Comparison of ENCODE assay signal across 13 cellular contexts in genomic region chr1:19087017-19087736, GRCh38.
DNase-seq lines count a peak whose midpoint lies in the region; ATAC-seq and TF ChIP-seq lines count a peak whose summit lies in the region.
"Had no signal": no experiment of that assay in that cellular context is flagged by ENCODE, and none has a peak within 500 bp of the region (broad histone marks: within the 10 kb centered on the region; RNA-seq: fewer than 3 reads in every experiment).

No MANE protein-coding gene starts in this region.

- no peak overlapping the region for H4K5ac ChIP-seq in IMR-90 (ENCODE audit: low read depth, low read length)

- in situ Hi-C loops in IMR-90 (cut with MboI; ENCODE audit: low sequenced_read_pairs): no loop called here

- H3K27me3 Mint-ChIP-seq in T-helper 1 cell treated with Interleukin-12 subunit alpha and Interleukin-12 subunit beta and Interleukin-4 antibody, amounts not matched to agents 30 μg/mL and 1 μg/mL, for 36 hours (ENCODE audit: low read depth): no peaks in the 10 kb centered on the region

- H3K23ac ChIP-seq in IMR-90 (ENCODE audit: low read depth, low read length): no peak overlapping the region

- H3K4me3 ChIP-seq in IMR-90 (ENCODE audit: insufficient read depth, low read depth, low read length) (no peak overlapping the region), colonic mucosa (no peak overlapping the region), skeletal muscle tissue (ENCODE audit: low read length in 3 of 3) (no peak overlapping the region)
- H3K4me3 ChIP-seq: heart right ventricle had no signal

- H3K36me3 ChIP-seq in IMR-90 (ENCODE audit: control insufficient read depth, insufficient read depth, low read length): peaks cover 77% of the 10 kb centered on the region
- peaks cover 5% of the 10 kb centered on the region for H3K36me3 ChIP-seq in colonic mucosa
- peaks cover 55 to 81% (median 64%) of the 10 kb centered on the region in 3 donors for H3K36me3 ChIP-seq in skeletal muscle tissue (ENCODE audit: control insufficient read depth in 3 of 3, insufficient read depth in 3 of 3, low read length in 3 of 3)

- H3K27me3 ChIP-seq in IMR-90 (ENCODE audit: control insufficient read depth, insufficient read depth, low read length): no peaks in the 10 kb centered on the region
- no peaks in the 10 kb centered on the region for H3K27me3 ChIP-seq in colonic mucosa
- no peaks in the 10 kb centered on the region for H3K27me3 ChIP-seq in skeletal muscle tissue (ENCODE audit: control insufficient read depth in 3 of 3, insufficient read depth in 3 of 3, low read length in 3 of 3)
- H3K27me3 ChIP-seq: heart right ventricle had no signal

- H3K4me1 ChIP-seq in IMR-90 (ENCODE audit: control insufficient read depth, insufficient read depth, low read length) (peaks cover 28% of the 10 kb centered on the region), colonic mucosa (peaks cover 7% of the 10 kb centered on the region), skeletal muscle tissue (ENCODE audit: control insufficient read depth in 3 of 3, insufficient read depth in 3 of 3, low read length in 3 of 3) (peaks cover 51 to 67% (median 59%) of the 10 kb centered on the region in 3 donors)

- intact Hi-C loops in IMR-90 (cut with micrococcal nuclease): no loop called here
- intact Hi-C loops in colonic mucosa (cut with DNase I): no loop called here

- no peak overlapping the region for H4K91ac ChIP-seq in IMR-90 (ENCODE audit: insufficient read depth, low read depth, low read length)

- peaks cover 38% of the 10 kb centered on the region for H3K4me1 Mint-ChIP-seq in T-helper 1 cell treated with Interleukin-12 subunit alpha and Interleukin-12 subunit beta and Interleukin-4 antibody, amounts not matched to agents 30 μg/mL and 1 μg/mL, for 36 hours (ENCODE audit: low read depth)

- H3K4me2 ChIP-seq in IMR-90 (ENCODE audit: low read depth, low read length): no peak overlapping the region
- H3K4me2 ChIP-seq: SK-N-SH had no signal

- peaks cover 62% of the 10 kb centered on the region for H3K36me3 Mint-ChIP-seq in T-helper 1 cell treated with Interleukin-12 subunit alpha and Interleukin-12 subunit beta and Interleukin-4 antibody, amounts not matched to agents 30 μg/mL and 1 μg/mL, for 36 hours (ENCODE audit: low read depth)

- H2AK5ac ChIP-seq in IMR-90 (ENCODE audit: low read depth, low read length): no peak overlapping the region

- H3K18ac ChIP-seq in IMR-90 (ENCODE audit: low read depth, low read length): no peak overlapping the region

- H3K9ac ChIP-seq in IMR-90 (ENCODE audit: low read depth, low read length) (no peak overlapping the region), colonic mucosa (ENCODE audit: low read depth in 2 of 2, low read length in 2 of 2) (peak overlapping the region in 1 of 2 donors; percentile 13), skeletal muscle tissue (ENCODE audit: low read depth in 1 of 3, low read length in 3 of 3) (peak overlapping the region in 2 of 3 donors; percentile 5 to 52)
- H3K9ac ChIP-seq: SK-N-SH had no signal

- CTCF ChIA-PET in IMR-90 (lab: Yijun Ruan, JAX): interaction anchor here (1.0 to 3.5 kb wide), 4 partner anchors 165 to 204 kb away, joined by 4 to 16 read pairs (median 5); no protein-coding TSS in a partner anchor

- H4K8ac ChIP-seq in IMR-90 (ENCODE audit: low read depth in 2 of 2, low read length in 2 of 2): no peak overlapping the region; a peak in 1 of 4 replicates

- H3K79me1 ChIP-seq in IMR-90 (ENCODE audit: low read depth in 1 of 2, low read length in 2 of 2): peaks cover 36 to 58% of the 10 kb centered on the region in 2 experiments

- H4K20me1 ChIP-seq in IMR-90 (ENCODE audit: insufficient read depth, low read length): peaks cover 26% of the 10 kb centered on the region

- H3K4me3 Mint-ChIP-seq in T-helper 1 cell treated with Interleukin-12 subunit alpha and Interleukin-12 subunit beta and Interleukin-4 antibody, amounts not matched to agents 30 μg/mL and 1 μg/mL, for 36 hours: peak overlapping the region; percentile 18
- H3K4me3 Mint-ChIP-seq: nephron had no signal

- no peak overlapping the region for H2AFZ ChIP-seq in IMR-90 (replicated peaks; ENCODE audit: low read length, poor library complexity)

- dilution Hi-C loops in IMR-90 (cut with HindIII; ENCODE audit: low sequenced_read_pairs, unreplicated experiment): no loop called here

- H3K27ac Mint-ChIP-seq in T-helper 1 cell treated with Interleukin-12 subunit alpha and Interleukin-12 subunit beta and Interleukin-4 antibody, amounts not matched to agents 30 μg/mL and 1 μg/mL, for 36 hours: peak overlapping the region; percentile 76

- no peak for TF ChIP-seq POLR2A in IMR-90 (IDR thresholded peaks at IDR 0.05; ENCODE audit: low read depth, low read length)

- TF ChIP-seq CTCF in IMR-90 (conservative IDR thresholded peaks at IDR 0.05; ENCODE audit: low read depth, low read length) (no peak), colonic mucosa (IDR thresholded peaks at IDR 0.05) (no peak)

- no peak overlapping the region for H3K56ac ChIP-seq in IMR-90 (ENCODE audit: extremely low read depth, insufficient read depth, low read length)

- BruUV-seq in IMR-90 (replicated peaks; lab: Mats Ljungman, UMichigan): no TSS peak

- 92% methylated on average over 2 of the region's 6 CpGs; no CpG with 5 or more reads in 1 of the 2 experiments for WGBS in IMR-90 (ENCODE audit: extremely low coverage in 2 of 2, insufficient read length in 1 of 2), 2 experiments

- POLR2A ChIA-PET in IMR-90 (lab: Charles Lee; ENCODE audit: unreplicated experiment): no interaction called here

- H3K9me1 ChIP-seq in IMR-90 (ENCODE audit: insufficient read depth, low read length): peaks cover 3% of the 10 kb centered on the region

- no peak overlapping the region for H3K4ac ChIP-seq in IMR-90 (ENCODE audit: low read depth, low read length)

- H3K14ac ChIP-seq in IMR-90 (replicated peaks; ENCODE audit: low read depth, low read length): no peak overlapping the region

- TF ChIP-seq RAD21 in IMR-90 (IDR thresholded peaks at IDR 0.05; ENCODE audit: low read length): no peak

- no peaks in the 10 kb centered on the region for H3K9me3 ChIP-seq in IMR-90 (ENCODE audit: control insufficient read depth, insufficient read depth, low read length)
- H3K9me3 ChIP-seq in colonic mucosa: no peaks in the 10 kb centered on the region
- no peaks in the 10 kb centered on the region for H3K9me3 ChIP-seq in skeletal muscle tissue (ENCODE audit: control insufficient read depth in 3 of 3, low read length in 3 of 3)
- H3K9me3 ChIP-seq: heart right ventricle, SK-N-SH had no signal

- H3K9me3 Mint-ChIP-seq in T-helper 1 cell treated with Interleukin-12 subunit alpha and Interleukin-12 subunit beta and Interleukin-4 antibody, amounts not matched to agents 30 μg/mL and 1 μg/mL, for 36 hours: no peaks in the 10 kb centered on the region
- H3K9me3 Mint-ChIP-seq: nephron had no signal

- H2BK20ac ChIP-seq in IMR-90 (ENCODE audit: low read depth, low read length): no peak overlapping the region

- no peak for DNase-seq in T-helper 1 cell
- peak; percentile 58 for DNase-seq in IMR-90
- peak; percentile 56 for DNase-seq in colonic mucosa
- no peak for DNase-seq in ecto neural progenitor cell (ENCODE audit: low spot score)
- no peak for DNase-seq in NCI-H187 (lab: John Stamatoyannopoulos, UW)
- DNase-seq: DMS153, NCI-H2171, SK-N-SH had no signal

- peak overlapping the region; percentile 35; the same call in 1 of the 2 replicates for H3K27ac ChIP-seq in IMR-90 (ENCODE audit: insufficient read depth, low read length)
- H3K27ac ChIP-seq in colonic mucosa: no peak overlapping the region
- H3K27ac ChIP-seq in skeletal muscle tissue (ENCODE audit: low read depth, low read length): peak overlapping the region; percentile 86

- H2BK15ac ChIP-seq in IMR-90 (ENCODE audit: low read depth, low read length): no peak overlapping the region

- ATAC-seq in IMR-90 (ENCODE audit: low read depth): peak; percentile 30
- ATAC-seq in GM18520 (IDR thresholded peaks at IDR 0.05; ENCODE audit: unreplicated experiment): no peak

- H2BK5ac ChIP-seq in IMR-90 (ENCODE audit: low read depth, low read length, poor library complexity, severe bottlenecking): no peak overlapping the region

- H2AK9ac ChIP-seq in IMR-90 (replicated peaks; ENCODE audit: low read depth, low read length, poor library complexity): peak overlapping the region; percentile 11

- H2BK120ac ChIP-seq in IMR-90 (ENCODE audit: low read depth, low read length): no peak overlapping the region

TF ChIP-seq in IMR-90, 13 proteins besides CTCF, POLR2A, EP300 and RAD21 (continues in another document):
- TF ChIP-seq MXI1 (IDR thresholded peaks at IDR 0.05; ENCODE audit: borderline replicate concordance, low read depth, low read length) (no peak), MAZ (IDR thresholded peaks at IDR 0.05; ENCODE audit: borderline replicate concordance, low read depth, low read length) (no peak), CHD1 (IDR thresholded peaks at IDR 0.05; ENCODE audit: low read depth, low read length) (no peak), USF2 (IDR thresholded peaks at IDR 0.05; ENCODE audit: low read depth, low read length) (no peak), MAFK (IDR thresholded peaks at IDR 0.05; ENCODE audit: low read depth, low read length) (no peak), NFE2L2 (IDR thresholded peaks at IDR 0.05; ENCODE audit: low read depth, low read length) (no peak), FOS (IDR thresholded peaks at IDR 0.05; ENCODE audit: low read depth, low read length) (no peak), RCOR1 (IDR thresholded peaks at IDR 0.05; ENCODE audit: insufficient replicate concordance, low read length) (no peak), BHLHE40 (IDR thresholded peaks at IDR 0.05; ENCODE audit: low read depth, low read length) (no peak), RFX5 (IDR thresholded peaks at IDR 0.05; ENCODE audit: low read depth, low read length) (no peak), ELK1 (IDR thresholded peaks at IDR 0.05; ENCODE audit: borderline replicate concordance, low read depth, low read length) (no peak), SMC3 (IDR thresholded peaks at IDR 0.05; ENCODE audit: low read depth, low read length) (no peak)

Comparison
In these comparisons a context has a peak if more than half of its experiments do, and no peak if none do; other contexts are left out.
1. DNase-seq: peak in IMR-90 (single experiment) and colonic mucosa (single experiment); none in T-helper 1 cell (0 of 5), ecto neural progenitor cell (single experiment) and NCI-H187 (0 of 2).